In the genomic region with DNA sequence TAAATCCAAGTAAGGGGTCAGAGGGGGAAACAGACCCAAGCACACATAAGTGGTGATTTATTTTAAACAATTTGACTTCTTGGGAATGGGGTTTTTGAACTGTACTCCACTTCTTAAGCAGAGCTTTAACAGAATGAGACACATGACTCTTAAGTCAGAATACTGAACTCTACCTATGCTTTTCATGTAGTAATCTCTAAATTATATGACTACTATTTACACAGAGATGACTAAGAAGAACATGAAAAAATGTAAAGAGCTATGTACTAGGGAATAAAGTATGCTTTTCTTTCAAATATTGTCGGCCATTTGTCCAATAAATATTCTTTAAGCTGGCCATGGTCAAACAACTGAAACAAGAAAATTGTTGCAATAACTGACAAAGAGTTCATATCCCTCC, we compare ENCODE assay signal across 18 cellular contexts.
"Had no signal": no experiment of that assay in that cellular context is flagged by ENCODE, and none has a peak within 500 bp of the region (broad histone marks: within the 10 kb centered on the region; RNA-seq: fewer than 3 reads in every experiment).

No MANE protein-coding gene starts in this region.

- H3K4me3 ChIP-seq: dorsolateral prefrontal cortex, esophagus squamous epithelium, pancreas, testis, upper lobe of right lung had no signal

- H3K27ac ChIP-seq: brain microvascular endothelial cell, pancreas had no signal

- H3K9me3 Mint-ChIP-seq: activated naive CD4-positive, alpha-beta T cell treated with anti-CD3 and anti-CD28 coated beads, Interleukin-2, amount 50 U/mL, for 72 hours; neural crest cell; stimulated activated naive CD8-positive, alpha-beta T cell treated with anti-CD3 and anti-CD28 coated beads, Interleukin-15, amount 100 ng/mL, for 72 hours had no signal

- H3K27me3 ChIP-seq: brain microvascular endothelial cell, dorsolateral prefrontal cortex, esophagus squamous epithelium, pancreas, testis, upper lobe of right lung had no signal

- H3K9me3 ChIP-seq: esophagus squamous epithelium, pancreas, testis, upper lobe of right lung had no signal

- H3K4me1 ChIP-seq: testis had no signal

- DNase-seq: activated CD4-positive, alpha-beta T cell treated with anti-CD3 and anti-CD28 coated beads for 48 hours; activated effector memory CD4-positive, alpha-beta T cell treated with Interleukin-2 at 50 U/mL for 16 hours; activated T-cell treated with anti-CD3 and anti-CD28 coated beads, Interleukin-2, amount 50 U/mL, for 1 hour; amniotic stem cell; brain microvascular endothelial cell; dorsolateral prefrontal cortex; esophagus squamous epithelium; foreskin fibroblast; glutamatergic neuron; mammary epithelial cell; pancreas; stimulated activated CD4-positive, alpha-beta T cell treated with anti-CD3 and anti-CD28 coated beads, Interleukin-4, amount 100 ng/mL, for 1 hour; stimulated activated CD8-positive, alpha-beta memory T cell treated with anti-CD3 and anti-CD28 coated beads, Interleukin-4, amount 100 ng/mL, for 48 hours; stimulated activated naive CD8-positive, alpha-beta T cell treated with anti-CD3 and anti-CD28 coated beads, Interleukin-15, amount 100 ng/mL, for 72 hours; testis; upper lobe of right lung had no signal

- H3K36me3 ChIP-seq: brain microvascular endothelial cell, esophagus squamous epithelium, pancreas, upper lobe of right lung had no signal

- H3K4me3 Mint-ChIP-seq: neural crest cell had no signal

- ATAC-seq: activated naive CD4-positive, alpha-beta T cell treated with anti-CD3 and anti-CD28 coated beads, Interleukin-2, amount 50 U/mL, for 72 hours; pancreas; stimulated activated naive CD8-positive, alpha-beta T cell treated with anti-CD3 and anti-CD28 coated beads, Interleukin-15, amount 100 ng/mL, for 72 hours; upper lobe of right lung had no signal

- H3K27me3 Mint-ChIP-seq: stimulated activated naive CD8-positive, alpha-beta T cell treated with anti-CD3 and anti-CD28 coated beads, Interleukin-15, amount 100 ng/mL, for 72 hours had no signal
